14 cellular contexts compared by ENCODE assay signal in genomic region chr15:52362497-52362896, GRCh38.
DNase-seq lines count a peak whose midpoint lies in the region; ATAC-seq and TF ChIP-seq lines count a peak whose summit lies in the region.
"Had no signal": no experiment of that assay in that cellular context is flagged by ENCODE, and none has a peak within 500 bp of the region (broad histone marks: within the 10 kb centered on the region; RNA-seq: fewer than 3 reads in every experiment).

No MANE protein-coding gene starts in this region.

- H3F3A ChIP-seq in PC-9 (ENCODE audit: insufficient read depth, low read depth) = no peaks in the 10 kb centered on the region

- no peak overlapping the region for H2AFZ ChIP-seq in PC-9

- BruUV-seq in PC-9 (replicated peaks; lab: Mats Ljungman, UMichigan) = no TSS peak

- H3K27ac ChIP-seq in PC-9 (no peak overlapping the region), colonic mucosa (no peak overlapping the region)
- H3K27ac ChIP-seq: esophagus muscularis mucosa had no signal

- in situ Hi-C loops in ACHN (cut with HindIII; ENCODE audit: low pct_ligation_motif_present, low pct_unique_long_range_greater_than_20kb, low sequenced_read_pairs) = no loop called here

- CTCF ChIA-PET in PC-9 (lab: Charles Lee) = no interaction called here

- no peak overlapping the region for H3K4me2 ChIP-seq in PC-9

- H3K27me3 ChIP-seq in adipocyte (replicated peaks; ENCODE audit: control insufficient read depth, insufficient read depth, low read length) = no peaks in the 10 kb centered on the region
- no peaks in the 10 kb centered on the region for H3K27me3 ChIP-seq in PC-9 (ENCODE audit: insufficient read depth, low read depth)
- H3K27me3 ChIP-seq in colonic mucosa = no peaks in the 10 kb centered on the region
- H3K27me3 ChIP-seq: esophagus muscularis mucosa had no signal

- H3K36me3 ChIP-seq in adipocyte (ENCODE audit: control insufficient read depth, insufficient read depth, low read length, severe bottlenecking) (peaks cover 20% of the 10 kb centered on the region), PC-9 (ENCODE audit: low read depth) (no peaks in the 10 kb centered on the region), colonic mucosa (no peaks in the 10 kb centered on the region)

- H4K20me1 ChIP-seq in PC-9 (ENCODE audit: insufficient read depth) = no peaks in the 10 kb centered on the region

- POLR2A ChIA-PET in PC-9 (lab: Charles Lee; ENCODE audit: unreplicated experiment) = interaction anchor here (0.6 kb wide), 1 partner anchor 203 kb away, joined by 3 read pairs; no protein-coding TSS in a partner anchor

- H3K4me1 ChIP-seq in adipocyte (ENCODE audit: control insufficient read depth, insufficient read depth, low read length) (peaks cover 30% of the 10 kb centered on the region), PC-9 (replicated peaks; ENCODE audit: insufficient read depth) (peaks cover 9% of the 10 kb centered on the region; the same call in 1 of the 2 replicates), colonic mucosa (peaks cover 12% of the 10 kb centered on the region)

- H3K79me2 ChIP-seq in PC-9 (ENCODE audit: low read depth) = no peaks in the 10 kb centered on the region

- intact Hi-C loops in PC-9 (cut with micrococcal nuclease; ENCODE audit: unreplicated experiment) = no loop called here
- intact Hi-C loops in colonic mucosa (cut with DNase I) = no loop called here

- H3K4me3 ChIP-seq in adipocyte (ENCODE audit: low read length) (peak overlapping the region; percentile 16), skeletal muscle cell (ENCODE audit: low read depth, low read length) (no peak overlapping the region), PC-9 (no peak overlapping the region), colonic mucosa (no peak overlapping the region)
- H3K4me3 ChIP-seq: esophagus muscularis mucosa had no signal

- no peaks in the 10 kb centered on the region for H3K9me2 ChIP-seq in PC-9 (ENCODE audit: insufficient read depth)

- no peak for TF ChIP-seq CTCF in PC-9 (conservative IDR thresholded peaks at IDR 0.05)
- no peak for TF ChIP-seq CTCF in colonic mucosa (IDR thresholded peaks at IDR 0.05)

- H3K9ac ChIP-seq in adipocyte (ENCODE audit: low read length) (peak overlapping the region; percentile 53), colonic mucosa (ENCODE audit: low read depth in 2 of 2, low read length in 2 of 2) (no peak overlapping the region)

- no peak for ATAC-seq in GM21529 (IDR thresholded peaks at IDR 0.05; ENCODE audit: unreplicated experiment)

- peak; percentile 48 for DNase-seq in ELR (ENCODE audit: low read depth)
- peak; percentile 49 for DNase-seq in adipocyte (ENCODE audit: low read depth)
- DNase-seq in fibroblast of peridontal ligament (ENCODE audit: extremely low read depth) = peak; percentile 80
- peak; percentile 67 for DNase-seq in skeletal muscle cell (ENCODE audit: low read depth)
- no peak for DNase-seq in PC-9
- no peak for DNase-seq in colonic mucosa
- DNase-seq in ACHN = no peak
- DNase-seq: activated CD4-positive, CD25-positive, alpha-beta regulatory T cell treated with anti-CD3 and anti-CD28 coated beads, Interleukin-2, amount 50 U/mL, for 72 hours; CD8-positive, alpha-beta memory T cell; kidney; naive B cell; NCI-H2029 had no signal

- H3K9me3 ChIP-seq in adipocyte (ENCODE audit: control insufficient read depth, low read length) (no peaks in the 10 kb centered on the region), PC-9 (ENCODE audit: insufficient read depth, low read depth) (no peaks in the 10 kb centered on the region), colonic mucosa (no peaks in the 10 kb centered on the region)
- H3K9me3 ChIP-seq: esophagus muscularis mucosa had no signal

Comparison
In these comparisons a context has a peak if more than half of its experiments do, and no peak if none do; other contexts are left out.
1. DNase-seq: peak in ELR (single experiment), adipocyte (single experiment), fibroblast of peridontal ligament (single experiment) and skeletal muscle cell (single experiment); none in PC-9 (0 of 2), colonic mucosa (single experiment) and ACHN (single experiment).